ENCODE assay signal across 9 cellular contexts in genomic region chr6:158654960-158655485, GRCh38. TPM values are rescaled to one million over a fixed set of nuclear protein-coding genes. Genes with fewer than 3 reads are reported as not detected.
DNase-seq lines count a peak whose midpoint lies in the region; ATAC-seq lines count a peak whose summit lies in the region.
"Had no signal": no experiment of that assay in that cellular context is flagged by ENCODE, and none has a peak within 500 bp of the region (broad histone marks: within the 10 kb centered on the region; RNA-seq: fewer than 3 reads in every experiment).

No MANE protein-coding gene starts in this region.

- no peaks in the 10 kb centered on the region for H3K27me3 Mint-ChIP-seq in CD8-positive, alpha-beta memory T cell
- peaks cover 1% of the 10 kb centered on the region for H3K27me3 Mint-ChIP-seq in dendritic cell treated with granulocyte-macrophage colony-stimulating factor and Interleukin-4, amounts not matched to agents 40 ng/mL and 50 ng/mL, for 4 days
- no peaks in the 10 kb centered on the region for H3K27me3 Mint-ChIP-seq in naive thymus-derived CD8-positive, alpha-beta T cell

- peak overlapping the region; percentile 97 to 100 (median 98) for H3K27ac Mint-ChIP-seq in CD8-positive, alpha-beta memory T cell
- peak overlapping the region; percentile 76 for H3K27ac Mint-ChIP-seq in dendritic cell treated with granulocyte-macrophage colony-stimulating factor and Interleukin-4, amounts not matched to agents 40 ng/mL and 50 ng/mL, for 4 days
- H3K27ac Mint-ChIP-seq in naive thymus-derived CD8-positive, alpha-beta T cell = peak overlapping the region; percentile 90 to 100 (median 99)

- H3K9me3 ChIP-seq in CD8-positive, alpha-beta memory T cell (ENCODE audit: low read length) = no peaks in the 10 kb centered on the region
- no peaks in the 10 kb centered on the region for H3K9me3 ChIP-seq in MG63

- no peaks in the 10 kb centered on the region for H3K27me3 ChIP-seq in CD8-positive, alpha-beta memory T cell (ENCODE audit: insufficient read depth, low read length, poor library complexity, severe bottlenecking)
- no peaks in the 10 kb centered on the region for H3K27me3 ChIP-seq in MG63

- H3K4me3 ChIP-seq in CD8-positive, alpha-beta memory T cell (ENCODE audit: low read length) = peak overlapping the region; percentile 48
- H3K4me3 ChIP-seq in MG63 = no peak overlapping the region

- intact Hi-C loops in dendritic cell treated with granulocyte-macrophage colony-stimulating factor and Interleukin-4, amounts not matched to agents 40 ng/mL and 50 ng/mL, for 4 days (cut with micrococcal nuclease) = no loop called here

- no peak for DNase-seq in CD8-positive, alpha-beta memory T cell
- DNase-seq in NOMO-1 treated with DMSO at 0.1 percent for 48 hours (lab: John Stamatoyannopoulos, UW; ENCODE audit: unreplicated experiment) = peak; percentile 81
- DNase-seq in naive thymus-derived CD8-positive, alpha-beta T cell = peak in 2 of 10 donors; percentile 27 to 41
- no peak for DNase-seq in MG63
- DNase-seq in GM19240 (ENCODE audit: insufficient read length, low spot score) = no peak
- DNase-seq: stimulated activated CD4-positive, alpha-beta T cell treated with anti-CD3 and anti-CD28 coated beads, Interleukin-2, amount 100 ng/mL, for 24 hours had no signal

- H3K4me1 Mint-ChIP-seq in CD8-positive, alpha-beta memory T cell = peaks cover 53 to 78% (median 64%) of the 10 kb centered on the region in 3 donors
- peaks cover 53% of the 10 kb centered on the region for H3K4me1 Mint-ChIP-seq in dendritic cell treated with granulocyte-macrophage colony-stimulating factor and Interleukin-4, amounts not matched to agents 40 ng/mL and 50 ng/mL, for 4 days (ENCODE audit: low read depth)
- peaks cover 17 to 74% (median 56%) of the 10 kb centered on the region in 4 donors for H3K4me1 Mint-ChIP-seq in naive thymus-derived CD8-positive, alpha-beta T cell

- ATAC-seq in naive thymus-derived CD8-positive, alpha-beta T cell = no peak
- ATAC-seq in GM18868 (IDR thresholded peaks at IDR 0.05; ENCODE audit: unreplicated experiment) (no peak), GM19455 (IDR thresholded peaks at IDR 0.05; ENCODE audit: unreplicated experiment) (no peak)

- POLR2A ChIA-PET in CD8-positive, alpha-beta memory T cell (lab: Charles Lee) = interaction anchor here (0.7 to 0.8 kb wide), 2 partner anchors 22 to 32 kb away, joined by 3 to 4 read pairs; no protein-coding TSS in a partner anchor
- POLR2A ChIA-PET in naive thymus-derived CD8-positive, alpha-beta T cell (lab: Charles Lee) = interaction anchor here (0.6 to 6.0 kb wide), 7 partner anchors 8 to 157 kb away, joined by 3 to 55 read pairs (median 3); partner anchors contain the start of gene DYNLT1

- CTCF ChIA-PET in CD8-positive, alpha-beta memory T cell (lab: Charles Lee) = interaction anchor here (1.8 to 3.8 kb wide), 2 partner anchors 11 to 36 kb away, joined by 10 to 26 read pairs; partner anchors contain the start of gene DYNLT1

- H3K4me1 ChIP-seq in CD8-positive, alpha-beta memory T cell (ENCODE audit: insufficient read depth, low read length) = peaks cover 55% of the 10 kb centered on the region

- H3K9me3 Mint-ChIP-seq in CD8-positive, alpha-beta memory T cell = no peaks in the 10 kb centered on the region
- no peaks in the 10 kb centered on the region for H3K9me3 Mint-ChIP-seq in dendritic cell treated with granulocyte-macrophage colony-stimulating factor and Interleukin-4, amounts not matched to agents 40 ng/mL and 50 ng/mL, for 4 days
- H3K9me3 Mint-ChIP-seq in naive thymus-derived CD8-positive, alpha-beta T cell = no peaks in the 10 kb centered on the region

- H3K4me3 Mint-ChIP-seq in CD8-positive, alpha-beta memory T cell = peak overlapping the region; percentile 63 to 86 (median 80)
- peak overlapping the region; percentile 33 for H3K4me3 Mint-ChIP-seq in dendritic cell treated with granulocyte-macrophage colony-stimulating factor and Interleukin-4, amounts not matched to agents 40 ng/mL and 50 ng/mL, for 4 days
- H3K4me3 Mint-ChIP-seq in naive thymus-derived CD8-positive, alpha-beta T cell = peak overlapping the region; percentile 64 to 89 (median 82)

- no peaks in the 10 kb centered on the region for H3K36me3 ChIP-seq in CD8-positive, alpha-beta memory T cell (ENCODE audit: insufficient read depth, low read length)
- H3K36me3 ChIP-seq in MG63 = peaks cover 4% of the 10 kb centered on the region; the same call in 1 of the 2 replicates

- peaks cover 7 to 54% (median 16%) of the 10 kb centered on the region in 3 donors for H3K36me3 Mint-ChIP-seq in CD8-positive, alpha-beta memory T cell
- H3K36me3 Mint-ChIP-seq in dendritic cell treated with granulocyte-macrophage colony-stimulating factor and Interleukin-4, amounts not matched to agents 40 ng/mL and 50 ng/mL, for 4 days (ENCODE audit: low read depth) = no peaks in the 10 kb centered on the region
- peaks cover 0 to 6% (median 0%) of the 10 kb centered on the region in 3 donors for H3K36me3 Mint-ChIP-seq in naive thymus-derived CD8-positive, alpha-beta T cell

- no peak overlapping the region for H3K27ac ChIP-seq in CD8-positive, alpha-beta memory T cell (ENCODE audit: low read depth, low read length)

RNA-seq across cellular contexts. Expression of gene SYTL3, which starts 5.2 kb away (rescaled TPM):
- 100 to 1,000 TPM in 1 of 2 experiments, 10 to 100 TPM in 1; 96.6 to 102 TPM for total RNA-seq in CD8-positive, alpha-beta memory T cell
- polyA plus RNA-seq in CD8-positive, alpha-beta memory T cell = 19.5 TPM
- total RNA-seq in naive thymus-derived CD8-positive, alpha-beta T cell = 10 to 100 TPM; 11.1 to 13.6 TPM
- 10 to 100 TPM; 15.7 to 16.1 (median 15.8) TPM for polyA plus RNA-seq in naive thymus-derived CD8-positive, alpha-beta T cell
- 7.7 and 8.9 TPM in 2 replicates for total RNA-seq in MG63 (2014; rRNA removed; shearing (Covaris generic); ENCODE audit: low replicate concordance)

RNA-seq across cellular contexts. Expression of gene DYNLT1, which starts 10.5 kb away (rescaled TPM):
- 100 to 1,000 TPM in 1 of 2 experiments, 10 to 100 TPM in 1; 94.8 to 103 TPM for total RNA-seq in CD8-positive, alpha-beta memory T cell
- 83.2 TPM for polyA plus RNA-seq in CD8-positive, alpha-beta memory T cell
- 10 to 100 TPM; 54.4 to 54.7 TPM for total RNA-seq in naive thymus-derived CD8-positive, alpha-beta T cell
- 10 to 100 TPM; 63.3 to 78.6 (median 63.7) TPM for polyA plus RNA-seq in naive thymus-derived CD8-positive, alpha-beta T cell
- 133 and 182 TPM in 2 replicates for total RNA-seq in MG63 (2014; rRNA removed; shearing (Covaris generic); ENCODE audit: low replicate concordance)
